Comparison of ENCODE assay signal across 23 cellular contexts in genomic region chr2:67872481-67872880, GRCh38.
DNase-seq lines count a peak whose midpoint lies in the region; ATAC-seq and TF ChIP-seq lines count a peak whose summit lies in the region.
"Had no signal": no experiment of that assay in that cellular context is flagged by ENCODE, and none has a peak within 500 bp of the region (broad histone marks: within the 10 kb centered on the region; RNA-seq: fewer than 3 reads in every experiment).

No MANE protein-coding gene starts in this region.

- H3K9me3 Mint-ChIP-seq in nephron = no peaks in the 10 kb centered on the region
- H3K9me3 Mint-ChIP-seq: stimulated activated naive B cell treated with anti-CD40 and anti-IgM and Interleukin-4, amounts not matched to agents 10 μg/mL and 1 μg/mL and 100 μg/mL, for 72 hours had no signal

- no peaks in the 10 kb centered on the region for H3K36me3 Mint-ChIP-seq in nephron (ENCODE audit: low read depth)
- H3K36me3 Mint-ChIP-seq: CD8-positive, alpha-beta memory T cell; naive thymus-derived CD4-positive, alpha-beta T cell; stimulated activated naive B cell treated with anti-CD40 and anti-IgM and Interleukin-4, amounts not matched to agents 10 μg/mL and 1 μg/mL and 100 μg/mL, for 72 hours had no signal

- H3K4me3 Mint-ChIP-seq in nephron = no peak overlapping the region
- H3K4me3 Mint-ChIP-seq: activated CD8-positive, alpha-beta T cell treated with anti-CD3 and anti-CD28 coated beads, Interleukin-2, amount 10 ng/mL, durations not matched to agents 7 days and 5 days; CD8-positive, alpha-beta memory T cell; naive thymus-derived CD4-positive, alpha-beta T cell; stimulated activated naive B cell treated with anti-CD40 and anti-IgM and Interleukin-4, amounts not matched to agents 10 μg/mL and 1 μg/mL and 100 μg/mL, for 72 hours had no signal

- DNase-seq in NCI-H1417 (lab: John Stamatoyannopoulos, UW) (peak in 2 of 3 experiments; percentile 42 to 79), NCI-H1417 treated with DMSO at 0.1 percent for 48 hours (lab: John Stamatoyannopoulos, UW) (no peak), NCI-H82 (lab: John Stamatoyannopoulos, UW) (no peak), NOMO-1 treated with DMSO at 0.1 percent for 48 hours (lab: John Stamatoyannopoulos, UW; ENCODE audit: unreplicated experiment) (no peak), NCI-H2171 (lab: John Stamatoyannopoulos, UW) (no peak)
- DNase-seq: activated CD8-positive, alpha-beta T cell treated with anti-CD3 and anti-CD28 coated beads, Interleukin-2, amount 10 ng/mL, durations not matched to agents 7 days and 5 days; activated gamma-delta T cell; activated T-cell treated with anti-CD3 and anti-CD28 coated beads for 4 hours; CD8-positive, alpha-beta memory T cell; foreskin melanocyte; GF-D8; naive thymus-derived CD4-positive, alpha-beta T cell; NCI-H1105; NCI-H2081 treated with DMSO at 0.1 percent for 48 hours; NCI-H524; occipital lobe; small intestine; stimulated activated naive B cell treated with anti-CD40 and anti-IgM and Interleukin-4, amounts not matched to agents 10 μg/mL and 1 μg/mL and 100 μg/mL, for 72 hours; T-helper 2 cell had no signal

- TF ChIP-seq CTCF in nephron (IDR thresholded peaks at IDR 0.05; ENCODE audit: unreplicated experiment in 3 of 3) = no peak

- H3K4me1 Mint-ChIP-seq in nephron = peaks cover 30% of the 10 kb centered on the region
- H3K4me1 Mint-ChIP-seq: CD8-positive, alpha-beta memory T cell; naive thymus-derived CD4-positive, alpha-beta T cell; stimulated activated naive B cell treated with anti-CD40 and anti-IgM and Interleukin-4, amounts not matched to agents 10 μg/mL and 1 μg/mL and 100 μg/mL, for 72 hours had no signal

- ATAC-seq in SK-N-SH treated with all-trans-retinoic acid at 6 μM for 48 hours (peak; percentile 37), GM18907 (IDR thresholded peaks at IDR 0.05; ENCODE audit: unreplicated experiment) (no peak)
- ATAC-seq: activated CD8-positive, alpha-beta T cell treated with anti-CD3 and anti-CD28 coated beads, Interleukin-2, amount 10 ng/mL, durations not matched to agents 7 days and 5 days; left lobe of liver; naive thymus-derived CD4-positive, alpha-beta T cell; stimulated activated naive B cell treated with anti-CD40 and anti-IgM and Interleukin-4, amounts not matched to agents 10 μg/mL and 1 μg/mL and 100 μg/mL, for 72 hours had no signal

- peak overlapping the region in 2 of 3 experiments; percentile 5 to 71 for H3K27ac Mint-ChIP-seq in nephron
- H3K27ac Mint-ChIP-seq: activated CD8-positive, alpha-beta T cell treated with anti-CD3 and anti-CD28 coated beads, Interleukin-2, amount 10 ng/mL, durations not matched to agents 7 days and 5 days; CD8-positive, alpha-beta memory T cell; naive thymus-derived CD4-positive, alpha-beta T cell; stimulated activated naive B cell treated with anti-CD40 and anti-IgM and Interleukin-4, amounts not matched to agents 10 μg/mL and 1 μg/mL and 100 μg/mL, for 72 hours had no signal

- H3K27me3 Mint-ChIP-seq in nephron (ENCODE audit: low read depth) = peaks cover 9% of the 10 kb centered on the region

TF ChIP-seq in SK-N-SH treated with all-trans-retinoic acid at 6 μM for 48 hours, 23 proteins besides CTCF, POLR2A, EP300 and RAD21:
- TF ChIP-seq PPARA (CRISPR knock-in tag; IDR thresholded peaks at IDR 0.05; ENCODE audit: borderline replicate concordance) (no peak), ZNF565 (CRISPR knock-in tag; conservative IDR thresholded peaks at IDR 0.05; ENCODE audit: low read depth) (no peak), ZNF70 (CRISPR knock-in tag; IDR thresholded peaks at IDR 0.05) (no peak), TCF4 (CRISPR knock-in tag; IDR thresholded peaks at IDR 0.05; ENCODE audit: borderline replicate concordance) (no peak), GLIS3 (CRISPR knock-in tag; IDR thresholded peaks at IDR 0.05) (no peak), RARB (CRISPR knock-in tag; IDR thresholded peaks at IDR 0.05) (no peak), ZNF8 (CRISPR knock-in tag; IDR thresholded peaks at IDR 0.05) (no peak), ZFP3 (CRISPR knock-in tag; IDR thresholded peaks at IDR 0.05) (no peak), ZFP30 (CRISPR knock-in tag; IDR thresholded peaks at IDR 0.05) (no peak), PATZ1 (CRISPR knock-in tag; IDR thresholded peaks at IDR 0.05; ENCODE audit: borderline replicate concordance) (no peak), CSDC2 (CRISPR knock-in tag; IDR thresholded peaks at IDR 0.05) (no peak), SNAI2 (CRISPR knock-in tag; IDR thresholded peaks at IDR 0.05) (no peak)

Comparison
In these comparisons a context has a peak if more than half of its experiments do, and no peak if none do; other contexts are left out.
1. DNase-seq: peak in NCI-H1417 (2 of 3); none in NCI-H1417 treated with DMSO at 0.1 percent for 48 hours (single experiment), NCI-H82 (single experiment), NOMO-1 treated with DMSO at 0.1 percent for 48 hours (single experiment) and NCI-H2171 (single experiment).